ENCODE assay signal across 8 cellular contexts in genomic region chr15:41773332-41773728, GRCh38. TPM values are rescaled to one million over a fixed set of nuclear protein-coding genes. Genes with fewer than 3 reads are reported as not detected.
DNase-seq lines count a peak whose midpoint lies in the region; ATAC-seq and TF ChIP-seq lines count a peak whose summit lies in the region.

No MANE protein-coding gene starts in this region.

- no peak for TF ChIP-seq CTCF in adrenal gland (IDR thresholded peaks at IDR 0.05)

- H3K27ac Mint-ChIP-seq in activated naive CD4-positive, alpha-beta T cell treated with anti-CD3 and anti-CD28 coated beads, Interleukin-2, amount 50 U/mL, for 24 hours, result peak overlapping the region; percentile 90

- WGBS in adrenal gland, 4 donors, result 24 to 31% (median 26%) methylated on average over 5 of the region's 5 CpGs
- 83% methylated on average over 1 of the region's 5 CpGs for WGBS in mesenchymal stem cell
- WGBS in urinary bladder, result 19% methylated on average over 5 of the region's 5 CpGs

- no peak overlapping the region for H4K91ac ChIP-seq in mesenchymal stem cell (ENCODE audit: low read length)

- no peak overlapping the region for H2AK5ac ChIP-seq in mesenchymal stem cell (ENCODE audit: low read length, severe bottlenecking)

- H3K4ac ChIP-seq in mesenchymal stem cell (ENCODE audit: low read depth in 1 of 2, low read length in 2 of 2), result no peak overlapping the region

- no peak for ATAC-seq in HG02981 (IDR thresholded peaks at IDR 0.05; ENCODE audit: unreplicated experiment)

- no peak overlapping the region for H4K8ac ChIP-seq in mesenchymal stem cell (ENCODE audit: low read length)

- H3K23ac ChIP-seq in mesenchymal stem cell (ENCODE audit: low read length in 2 of 2), result no peak overlapping the region

- peak overlapping the region; percentile 79 for H3K4me2 ChIP-seq in mesenchymal stem cell (ENCODE audit: low read length, poor library complexity, severe bottlenecking)

- no peaks in the 10 kb centered on the region for H3K27me3 Mint-ChIP-seq in activated naive CD4-positive, alpha-beta T cell treated with anti-CD3 and anti-CD28 coated beads, Interleukin-2, amount 50 U/mL, for 24 hours

- no peaks in the 10 kb centered on the region for H3K9me3 ChIP-seq in adrenal gland (replicated peaks in 1 of 3)
- H3K9me3 ChIP-seq in mesenchymal stem cell (ENCODE audit: control insufficient read depth, low read length), result no peaks in the 10 kb centered on the region

- no peak for TF ChIP-seq POLR2A in adrenal gland (IDR thresholded peaks at IDR 0.05)

- H3K4me3 ChIP-seq in adrenal gland (peak overlapping the region in 1 of 4 donors; percentile 65), mesenchymal stem cell (ENCODE audit: insufficient read depth in 1 of 2, low read depth in 1 of 2, low read length in 2 of 2) (peak overlapping the region in 1 of 2 experiments; percentile 95), urinary bladder (ENCODE audit: low read depth, low read length) (peak overlapping the region; percentile 17)

- H2BK12ac ChIP-seq in mesenchymal stem cell (ENCODE audit: low read length in 2 of 2), result no peak overlapping the region

- H3K27me3 ChIP-seq in adrenal gland, result no peaks in the 10 kb centered on the region
- H3K27me3 ChIP-seq in mesenchymal stem cell (ENCODE audit: control insufficient read depth in 1 of 2, insufficient read depth in 1 of 2, low read length in 2 of 2), result no peaks in the 10 kb centered on the region

- H3K4me3 Mint-ChIP-seq in activated naive CD4-positive, alpha-beta T cell treated with anti-CD3 and anti-CD28 coated beads, Interleukin-2, amount 50 U/mL, for 24 hours, result peak overlapping the region; percentile 96

- peak overlapping the region in 4 of 5 donors; percentile 72 to 87 (median 78) for H3K27ac ChIP-seq in adrenal gland
- peak overlapping the region; percentile 83 for H3K27ac ChIP-seq in mesenchymal stem cell (ENCODE audit: low read length, poor library complexity, severe bottlenecking)
- no peak overlapping the region for H3K27ac ChIP-seq in urinary bladder (ENCODE audit: low read depth)

- H3K4me1 Mint-ChIP-seq in activated naive CD4-positive, alpha-beta T cell treated with anti-CD3 and anti-CD28 coated beads, Interleukin-2, amount 50 U/mL, for 24 hours, result peaks cover 50% of the 10 kb centered on the region

- no peaks in the 10 kb centered on the region for H3K36me3 Mint-ChIP-seq in activated naive CD4-positive, alpha-beta T cell treated with anti-CD3 and anti-CD28 coated beads, Interleukin-2, amount 50 U/mL, for 24 hours

- no peak overlapping the region for H2BK120ac ChIP-seq in mesenchymal stem cell (ENCODE audit: low read depth, low read length)

- no peak overlapping the region for H3K18ac ChIP-seq in mesenchymal stem cell (ENCODE audit: low read depth in 1 of 2, low read length in 2 of 2)

- intact Hi-C loops in adrenal gland (cut with DNase I), result loop anchor here (2.0 to 5.0 kb wide), 2 partner anchors 35 to 39 kb away; no protein-coding TSS in a partner anchor

- H3K36me3 ChIP-seq in adrenal gland (replicated peaks in 1 of 2), result no peaks in the 10 kb centered on the region
- H3K36me3 ChIP-seq in mesenchymal stem cell (ENCODE audit: control insufficient read depth in 1 of 2, insufficient read depth in 2 of 2, low read depth in 1 of 2, low read length in 2 of 2), result peaks cover 0 to 17% of the 10 kb centered on the region in 2 experiments
- H3K36me3 ChIP-seq in urinary bladder (ENCODE audit: insufficient read depth), result peaks cover 2% of the 10 kb centered on the region

- no peak overlapping the region for H2AFZ ChIP-seq in mesenchymal stem cell (ENCODE audit: low read depth, low read length)

- H3K4me1 ChIP-seq in adrenal gland (replicated peaks in 1 of 2) (peaks cover 31 to 49% of the 10 kb centered on the region in 2 donors), mesenchymal stem cell (ENCODE audit: control insufficient read depth, insufficient read depth, low read depth, low read length) (peaks cover 7% of the 10 kb centered on the region), urinary bladder (ENCODE audit: insufficient read depth) (peaks cover 3% of the 10 kb centered on the region)

- H3K9ac ChIP-seq in mesenchymal stem cell (ENCODE audit: low read length), result peak overlapping the region; percentile 95

- no peak overlapping the region for H2BK15ac ChIP-seq in mesenchymal stem cell (ENCODE audit: low read depth, poor library complexity, severe bottlenecking)

- no peak overlapping the region for H2BK5ac ChIP-seq in mesenchymal stem cell (ENCODE audit: low read depth, low read length, poor library complexity, severe bottlenecking)

- no peak overlapping the region for H3K14ac ChIP-seq in mesenchymal stem cell (ENCODE audit: low read length in 2 of 2)

- H3K79me1 ChIP-seq in mesenchymal stem cell (replicated peaks; ENCODE audit: low read length, poor library complexity, severe bottlenecking), result peaks cover 8% of the 10 kb centered on the region

- no peaks in the 10 kb centered on the region for H3K9me3 Mint-ChIP-seq in activated naive CD4-positive, alpha-beta T cell treated with anti-CD3 and anti-CD28 coated beads, Interleukin-2, amount 50 U/mL, for 24 hours

- no peak for DNase-seq in activated naive CD4-positive, alpha-beta T cell treated with Interleukin-2 at 50 U/mL for 16 hours
- DNase-seq in adrenal gland (no peak), mesenchymal stem cell (no peak), middle frontal gyrus (ENCODE audit: extremely low spot score, low spot score) (no peak), SHP77 (lab: John Stamatoyannopoulos, UW) (no peak)

RNA-seq across cellular contexts. Expression of gene MAPKBP1, which starts 1.0 kb away (rescaled TPM):
- total RNA-seq in adrenal gland (10 to 100 TPM; 10.1 to 48.2 (median 26.3) TPM), urinary bladder (27.7 TPM)
- polyA plus RNA-seq in adrenal gland (10 to 100 TPM; 12.0 to 60.7 (median 13.0) TPM), urinary bladder (19.1 TPM)
- polyA plus RNA-seq in mesenchymal stem cell (2013, experiment 1 of 2), result 9.1 TPM
- polyA plus RNA-seq in mesenchymal stem cell (2013, experiment 2 of 2), result 8.2 TPM

RNA-seq across cellular contexts. Expression of gene JMJD7, which starts 54.6 kb away (rescaled TPM):
- total RNA-seq in adrenal gland (10 to 100 TPM in 6 of 8 donors, 1 to 10 TPM in 2; 6.8 to 20.6 (median 13.2) TPM), urinary bladder (4.2 TPM)
- polyA plus RNA-seq in adrenal gland (10 to 100 TPM in 2 of 3 donors, 1 to 10 TPM in 1; 4.2 to 18.1 (median 13.8) TPM), urinary bladder (15.7 TPM)
- polyA plus RNA-seq in mesenchymal stem cell (2013, experiment 1 of 2), result 2.6 TPM
- polyA plus RNA-seq in mesenchymal stem cell (2013, experiment 2 of 2), result 2.5 TPM
